ENCODE assay signal across 8 cellular contexts in the genomic region with DNA sequence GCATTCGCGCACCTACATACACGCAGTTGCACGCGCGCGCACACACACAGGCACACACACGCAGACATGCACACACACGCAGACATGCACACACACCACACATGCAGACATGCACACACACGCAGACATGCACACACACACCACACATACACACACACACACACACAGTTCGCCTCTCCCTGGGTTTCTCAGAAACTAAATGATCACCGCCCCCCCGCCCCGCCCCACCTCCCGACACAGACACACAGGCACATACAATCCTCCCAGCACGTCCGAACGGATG. TPM values are rescaled to one million over a fixed set of nuclear protein-coding genes. Genes with fewer than 3 reads are reported as not detected.
DNase-seq lines count a peak whose midpoint lies in the region; ATAC-seq and TF ChIP-seq lines count a peak whose summit lies in the region.

No MANE protein-coding gene starts in this region.

- WGBS in ectodermal cell, 2 experiments, result 2% methylated on average over 18 of the region's 18 CpGs

- H3K36me3 Mint-ChIP-seq in T-cell, result peaks cover 19% of the 10 kb centered on the region

- H3K4me3 Mint-ChIP-seq in T-cell, result peak overlapping the region; percentile 88 to 96 (median 92)

- TF ChIP-seq RAD21 in neural cell (conservative IDR thresholded peaks at IDR 0.05), result no peak

- POLR2A ChIA-PET in T-cell (lab: Charles Lee), result interaction anchor here (0.7 to 2.8 kb wide), 3 partner anchors 52 to 53 kb away, joined by 4 to 34 read pairs (median 5); no protein-coding TSS in a partner anchor

- H3K27ac Mint-ChIP-seq in T-cell, result peak overlapping the region; percentile 71 to 94

- H3K9me3 ChIP-seq in ectodermal cell (ENCODE audit: control insufficient read depth, low read length), result no peaks in the 10 kb centered on the region
- H3K9me3 ChIP-seq in neural cell (ENCODE audit: low read length), result no peaks in the 10 kb centered on the region

- CTCF ChIA-PET in T-cell (lab: Charles Lee), result interaction anchor here (0.6 to 1.0 kb wide), 3 partner anchors 14 to 97 kb away, joined by 3 to 6 read pairs (median 4); no protein-coding TSS in a partner anchor

- peak overlapping the region; percentile 51 for H2AFZ ChIP-seq in neural cell (ENCODE audit: low read depth, low read length)

- no peak for TF ChIP-seq CTCF in neural cell (IDR thresholded peaks at IDR 0.05; ENCODE audit: poor library complexity, severe bottlenecking)

- peaks cover 8% of the 10 kb centered on the region for H3K27me3 ChIP-seq in ectodermal cell (ENCODE audit: control insufficient read depth, insufficient read depth, low read length, poor library complexity, severe bottlenecking)
- no peaks in the 10 kb centered on the region for H3K27me3 ChIP-seq in neural cell (ENCODE audit: insufficient read depth, low read depth, low read length)

- H3K27ac ChIP-seq in ectodermal cell (ENCODE audit: insufficient read depth, low read depth, low read length, poor library complexity, severe bottlenecking), result no peak overlapping the region
- peak overlapping the region; percentile 76 for H3K27ac ChIP-seq in neural cell (ENCODE audit: low read length)

- no peaks in the 10 kb centered on the region for H3K9me3 Mint-ChIP-seq in T-cell

- H3K79me2 ChIP-seq in neural cell (replicated peaks; ENCODE audit: insufficient read depth, low read length), result peaks cover 51% of the 10 kb centered on the region

- peaks cover 47 to 59% (median 48%) of the 10 kb centered on the region in 3 donors for H3K4me1 Mint-ChIP-seq in T-cell

- H3F3A ChIP-seq in neural cell (ENCODE audit: insufficient read depth, low read length, poor library complexity, severe bottlenecking), result no peaks in the 10 kb centered on the region

- TF ChIP-seq EP300 in neural cell (conservative IDR thresholded peaks at IDR 0.05; ENCODE audit: poor library complexity, severe bottlenecking), result no peak

- H3K4me1 ChIP-seq in ectodermal cell (ENCODE audit: control insufficient read depth, insufficient read depth, low read length), result peaks cover 23% of the 10 kb centered on the region

- H3K4me3 ChIP-seq in ectodermal cell (ENCODE audit: insufficient read depth, low read depth, low read length), result peak overlapping the region; percentile 96
- peak overlapping the region; percentile 90 for H3K4me3 ChIP-seq in neural cell (ENCODE audit: low read length)

- no peaks in the 10 kb centered on the region for H3K9me2 ChIP-seq in neural cell (ENCODE audit: insufficient read depth, low read length)

- H3K4me2 ChIP-seq in neural cell (ENCODE audit: low read length), result no peak overlapping the region

- ATAC-seq in T-cell (replicated peaks in 1 of 4) (peak; percentile 13 to 21 (median 16)), GM18502 (IDR thresholded peaks at IDR 0.05; ENCODE audit: poor library complexity, unreplicated experiment) (no peak), HG03039 (IDR thresholded peaks at IDR 0.05; ENCODE audit: unreplicated experiment) (no peak), HG03442 (IDR thresholded peaks at IDR 0.05; ENCODE audit: unreplicated experiment) (no peak), esophagus mucosa (no peak)

- H3K36me3 ChIP-seq in ectodermal cell (ENCODE audit: control insufficient read depth, insufficient read depth, low read length) (no peaks in the 10 kb centered on the region), neural cell (ENCODE audit: insufficient read depth, low read length) (no peaks in the 10 kb centered on the region)

- DNase-seq in COLO668 (lab: John Stamatoyannopoulos, UW; ENCODE audit: unreplicated experiment) (peak; percentile 47), T-cell (peak in 28 of 34 experiments; percentile 6 to 49 (median 26))

- H3K9ac ChIP-seq in neural cell (ENCODE audit: low read length), result peak overlapping the region; percentile 77

- H3K27me3 Mint-ChIP-seq in T-cell, result peaks cover 29 to 37% of the 10 kb centered on the region in 2 donors

- no peaks in the 10 kb centered on the region for H4K20me1 ChIP-seq in neural cell (ENCODE audit: insufficient read depth)

TF ChIP-seq in neural cell, 6 proteins besides CTCF, POLR2A, EP300 and RAD21:
- TF ChIP-seq SMC3 (conservative IDR thresholded peaks at IDR 0.05; ENCODE audit: poor library complexity), result no peak
- peak; percentile 51 for TF ChIP-seq POLR2AphosphoS5 (IDR thresholded peaks at IDR 0.05)
- peak; percentile 4 for TF ChIP-seq REST (IDR thresholded peaks at IDR 0.05; ENCODE audit: borderline replicate concordance)
- no peak for TF ChIP-seq EZH2 (IDR thresholded peaks at IDR 0.05; ENCODE audit: borderline replicate concordance, insufficient read depth, low read length, poor library complexity, severe bottlenecking)
- TF ChIP-seq MXI1 (conservative IDR thresholded peaks at IDR 0.05; ENCODE audit: poor library complexity, severe bottlenecking), result peak; percentile 0
- no peak for TF ChIP-seq TAF1 (IDR thresholded peaks at IDR 0.05; ENCODE audit: low read depth)
TF ChIP-seq in neural cell: peak in this region for 3.

RNA-seq across cellular contexts. Expression of gene EPHA4, which starts 1.1 kb away (rescaled TPM):
- total RNA-seq in T-cell (10 to 100 TPM; 47.2 to 93.9 (median 58.0) TPM), esophagus mucosa (16.9 TPM)
- 204 TPM for polyA plus RNA-seq in ectodermal cell (2013, experiment 1 of 4)
- 249 TPM for polyA plus RNA-seq in ectodermal cell (2013, experiment 2 of 4)
- 149 TPM for polyA plus RNA-seq in ectodermal cell (2013, experiment 3 of 4)
- polyA plus RNA-seq in ectodermal cell (2013, experiment 4 of 4), result 183 TPM
- 71.1 and 99.5 TPM in 2 replicates for polyA plus RNA-seq in neural cell
- polyA minus RNA-seq in neural cell, result 129 and 157 TPM in 2 replicates

Comparison
In these comparisons a context has a peak if more than half of its experiments do, and no peak if none do; other contexts are left out.
1. ATAC-seq: peak in T-cell (4 of 4); none in GM18502 (single experiment), HG03039 (single experiment), HG03442 (single experiment) and esophagus mucosa (single experiment).